11 cellular contexts compared by ENCODE assay signal in the genomic region with DNA sequence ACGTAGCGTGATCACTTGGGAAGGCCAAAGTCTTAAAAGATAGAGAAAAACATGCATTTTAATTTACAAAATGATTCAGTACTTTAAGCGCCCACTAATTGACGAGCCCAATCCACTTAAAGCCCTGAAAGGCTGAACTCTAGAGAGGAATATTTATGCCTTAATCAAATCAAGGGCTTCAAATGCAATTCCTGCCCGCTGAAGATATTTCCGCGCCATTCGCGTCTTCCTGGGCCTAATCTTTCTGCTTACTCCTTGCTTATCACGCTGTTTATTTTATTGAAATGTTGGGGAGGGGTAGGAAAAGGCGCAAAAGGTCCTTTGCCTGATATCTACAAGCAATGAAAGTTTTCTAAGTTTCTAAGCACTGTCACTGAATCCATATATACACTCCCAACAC. TPM values are rescaled to one million over a fixed set of nuclear protein-coding genes. Genes with fewer than 3 reads are reported as not detected.
DNase-seq lines count a peak whose midpoint lies in the region; ATAC-seq and TF ChIP-seq lines count a peak whose summit lies in the region.
"Had no signal": no experiment of that assay in that cellular context is flagged by ENCODE, and none has a peak within 500 bp of the region (broad histone marks: within the 10 kb centered on the region; RNA-seq: fewer than 3 reads in every experiment).

No MANE protein-coding gene starts in this region.

- peaks cover 71% of the 10 kb centered on the region for H4K20me1 ChIP-seq in smooth muscle cell (ENCODE audit: low read depth)

- H3F3A ChIP-seq in smooth muscle cell (ENCODE audit: low read depth) = peaks cover 57% of the 10 kb centered on the region

- peaks cover 24% of the 10 kb centered on the region for H3K4me1 ChIP-seq in smooth muscle cell (ENCODE audit: low read depth)

- H3K79me2 ChIP-seq in smooth muscle cell (ENCODE audit: low read depth) = peaks cover 89% of the 10 kb centered on the region

- peak overlapping the region; percentile 99 for H3K27ac ChIP-seq in smooth muscle cell (ENCODE audit: low read depth)

- 3% methylated on average over 11 of the region's 11 CpGs for WGBS in smooth muscle cell (ENCODE audit: low lambda C conversion rate)

- no peaks in the 10 kb centered on the region for H3K36me3 ChIP-seq in smooth muscle cell (ENCODE audit: low read depth)

- no peak for TF ChIP-seq CTCF in HFF-Myc (IDR thresholded peaks at IDR 0.05; ENCODE audit: low read depth, low read length, missing control alignments)
- TF ChIP-seq CTCF in astrocyte of the cerebellum (IDR thresholded peaks at IDR 0.05; ENCODE audit: low read depth, low read length, missing control alignments) = no peak
- no peak for TF ChIP-seq CTCF in smooth muscle cell (IDR thresholded peaks at IDR 0.05; ENCODE audit: borderline replicate concordance, insufficient read depth, poor library complexity, severe bottlenecking)

- DNase-seq in HFF-Myc (ENCODE audit: extremely low read depth, low read depth) = no peak
- DNase-seq in astrocyte of the cerebellum (ENCODE audit: low read depth) = no peak
- peak; percentile 15 for DNase-seq in left kidney (ENCODE audit: low read depth, low spot score)
- no peak for DNase-seq in smooth muscle cell (lab: John Stamatoyannopoulos, UW; ENCODE audit: unreplicated experiment)
- no peak for DNase-seq in islet precursor cell
- DNase-seq in MV-4-11 (lab: John Stamatoyannopoulos, UW) = no peak
- DNase-seq: activated gamma-delta T cell treated with Interleukin-2 at 50 U/mL for 16 hours had no signal

- H3K9ac ChIP-seq in smooth muscle cell (ENCODE audit: low read depth) = peak overlapping the region; percentile 89

- H3K4me3 ChIP-seq in HFF-Myc (replicated peaks; ENCODE audit: low read depth, low read length) (peak overlapping the region; percentile 73), astrocyte of the cerebellum (ENCODE audit: low read depth, low read length) (peak overlapping the region; percentile 90), smooth muscle cell (peak overlapping the region; percentile 88)
- H3K4me3 ChIP-seq: GM12878 had no signal

- H3K27me3 ChIP-seq in smooth muscle cell (ENCODE audit: low read depth) = no peaks in the 10 kb centered on the region

- peak overlapping the region; percentile 89 for H3K4me2 ChIP-seq in smooth muscle cell

- no peaks in the 10 kb centered on the region for H3K9me3 ChIP-seq in smooth muscle cell (replicated peaks; ENCODE audit: low read depth)

- ATAC-seq in HG03108 (IDR thresholded peaks at IDR 0.05; ENCODE audit: unreplicated experiment) (no peak), HG03196 (IDR thresholded peaks at IDR 0.05; ENCODE audit: unreplicated experiment) (no peak)
- ATAC-seq: activated CD4-positive, CD25-positive, alpha-beta regulatory T cell treated with anti-CD3 and anti-CD28 coated beads, Interleukin-2, amount 50 U/mL, for 24 hours; GM12878 had no signal

- in situ Hi-C loops in astrocyte of the cerebellum (cut with HindIII; ENCODE audit: low sequenced_read_pairs) = loop anchor here (10.0 to 25.0 kb wide), 2 partner anchors 657 to 1275 kb away; no protein-coding TSS in a partner anchor

- no peak overlapping the region for H2AFZ ChIP-seq in smooth muscle cell (ENCODE audit: low read depth)

RNA-seq across cellular contexts. Expression of gene TBX3, which starts 4.0 kb away (rescaled TPM):
- 100 and 104 TPM in 2 replicates for total RNA-seq in smooth muscle cell
- polyA plus RNA-seq in smooth muscle cell = 100 and 110 TPM in 2 replicates
